18 cellular contexts compared by ENCODE assay signal in genomic region chr6:34021839-34022190, GRCh38.
A peak's percentile ranks its signal among the peaks of the same experiment; 100 is the strongest.
DNase-seq lines count a peak whose midpoint lies in the region; ATAC-seq and TF ChIP-seq lines count a peak whose summit lies in the region.
"Had no signal": no experiment of that assay in that cellular context is flagged by ENCODE, and none has a peak within 500 bp of the region (broad histone marks: within the 10 kb centered on the region; RNA-seq: fewer than 3 reads in every experiment).

No MANE protein-coding gene starts in this region.

- no peaks in the 10 kb centered on the region for H3F3A ChIP-seq in GM23248 (ENCODE audit: insufficient read depth)

- TF ChIP-seq CTCF in glutamatergic neuron (IDR thresholded peaks at IDR 0.05; ENCODE audit: partially characterized antibody, unreplicated experiment): no peak
- no peak for TF ChIP-seq CTCF in stomach (IDR thresholded peaks at IDR 0.05)

- H3K9ac ChIP-seq in GM23248: no peak overlapping the region

- H3K27me3 ChIP-seq in GM23248 (replicated peaks; ENCODE audit: insufficient read depth) (no peaks in the 10 kb centered on the region; the same call in 1 of the 2 replicates), stomach (peaks cover 0 to 24% (median 0%) of the 10 kb centered on the region in 3 donors)
- H3K27me3 ChIP-seq: body of pancreas had no signal

- H3K36me3 ChIP-seq in GM23248 (ENCODE audit: low read depth) (no peaks in the 10 kb centered on the region), stomach (no peaks in the 10 kb centered on the region)

- H3K4me1 ChIP-seq in GM23248 (ENCODE audit: insufficient read depth) (no peaks in the 10 kb centered on the region), stomach (peaks cover 0 to 26% (median 18%) of the 10 kb centered on the region in 4 donors)
- H3K4me1 ChIP-seq: body of pancreas, psoas muscle had no signal

- H3K9me3 ChIP-seq in GM23248 (ENCODE audit: low read depth): no peaks in the 10 kb centered on the region
- H3K9me3 ChIP-seq in stomach: no peaks in the 10 kb centered on the region
- H3K9me3 ChIP-seq: body of pancreas, psoas muscle had no signal

- H3K4me2 ChIP-seq in GM23248 (ENCODE audit: unreplicated experiment): no peak overlapping the region

- peaks cover 19% of the 10 kb centered on the region for H3K27me3 Mint-ChIP-seq in glutamatergic neuron (ENCODE audit: unreplicated experiment)

- peaks cover 8% of the 10 kb centered on the region for H3K9me3 Mint-ChIP-seq in glutamatergic neuron (ENCODE audit: unreplicated experiment)
- H3K9me3 Mint-ChIP-seq: activated CD4-positive, alpha-beta T cell treated with anti-CD3 and anti-CD28 coated beads, Interleukin-2, amount 10 ng/mL, durations not matched to agents 7 days and 5 days; natural killer cell treated with Interleukin-12 subunit alpha and Interleukin-12 subunit beta and Interleukin-15 and Interleukin-18, amount 100 ng/mL, for 72 hours had no signal

- H3K4me3 Mint-ChIP-seq in glutamatergic neuron (ENCODE audit: unreplicated experiment): peak overlapping the region; percentile 30
- H3K4me3 Mint-ChIP-seq: activated CD4-positive, alpha-beta T cell treated with anti-CD3 and anti-CD28 coated beads, Interleukin-2, amount 10 ng/mL, durations not matched to agents 7 days and 5 days; endodermal cell; natural killer cell treated with Interleukin-12 subunit alpha and Interleukin-12 subunit beta and Interleukin-15 and Interleukin-18, amount 100 ng/mL, for 72 hours; stimulated activated naive B cell treated with anti-CD40 and anti-IgM and Interleukin-4, amounts not matched to agents 10 μg/mL and 1 μg/mL and 100 μg/mL, for 72 hours had no signal

- no peak overlapping the region for H3K27ac ChIP-seq in GM23248
- H3K27ac ChIP-seq in stomach: peak overlapping the region in 1 of 5 donors; percentile 57
- H3K27ac ChIP-seq: body of pancreas, psoas muscle had no signal

- in situ Hi-C loops in GM23248 (cut with MboI): loop anchor here (10.0 kb wide), 1 partner anchor 247 kb away; no protein-coding TSS in a partner anchor

- ATAC-seq in GM21381 (IDR thresholded peaks at IDR 0.05; ENCODE audit: unreplicated experiment): no peak
- ATAC-seq: body of pancreas; natural killer cell treated with Interleukin-12 subunit alpha and Interleukin-12 subunit beta and Interleukin-15 and Interleukin-18, amount 100 ng/mL, for 72 hours; psoas muscle; stimulated activated naive B cell treated with anti-CD40 and anti-IgM and Interleukin-4, amounts not matched to agents 10 μg/mL and 1 μg/mL and 100 μg/mL, for 72 hours had no signal

- no peaks in the 10 kb centered on the region for H3K79me2 ChIP-seq in GM23248 (ENCODE audit: insufficient read depth)

- H3K27ac Mint-ChIP-seq in glutamatergic neuron (ENCODE audit: unreplicated experiment): peak overlapping the region; percentile 67
- H3K27ac Mint-ChIP-seq: activated CD4-positive, alpha-beta T cell treated with anti-CD3 and anti-CD28 coated beads, Interleukin-2, amount 10 ng/mL, durations not matched to agents 7 days and 5 days; endodermal cell; natural killer cell treated with Interleukin-12 subunit alpha and Interleukin-12 subunit beta and Interleukin-15 and Interleukin-18, amount 100 ng/mL, for 72 hours; stimulated activated naive B cell treated with anti-CD40 and anti-IgM and Interleukin-4, amounts not matched to agents 10 μg/mL and 1 μg/mL and 100 μg/mL, for 72 hours had no signal

- H3K4me1 Mint-ChIP-seq in glutamatergic neuron (ENCODE audit: low read depth, unreplicated experiment): peaks cover 6% of the 10 kb centered on the region
- H3K4me1 Mint-ChIP-seq: activated CD4-positive, alpha-beta T cell treated with anti-CD3 and anti-CD28 coated beads, Interleukin-2, amount 10 ng/mL, durations not matched to agents 7 days and 5 days; stimulated activated naive B cell treated with anti-CD40 and anti-IgM and Interleukin-4, amounts not matched to agents 10 μg/mL and 1 μg/mL and 100 μg/mL, for 72 hours had no signal

- no peak for TF ChIP-seq EP300 in stomach (IDR thresholded peaks at IDR 0.05)

- H3K4me3 ChIP-seq in GM23248 (no peak overlapping the region), stomach (peak overlapping the region in 2 of 4 donors; percentile 2 to 7)
- H3K4me3 ChIP-seq: body of pancreas, psoas muscle had no signal

- no peak overlapping the region for H2AFZ ChIP-seq in GM23248

- peaks cover 15% of the 10 kb centered on the region for H3K36me3 Mint-ChIP-seq in glutamatergic neuron (ENCODE audit: unreplicated experiment)
- H3K36me3 Mint-ChIP-seq: natural killer cell treated with Interleukin-12 subunit alpha and Interleukin-12 subunit beta and Interleukin-15 and Interleukin-18, amount 100 ng/mL, for 72 hours; stimulated activated naive B cell treated with anti-CD40 and anti-IgM and Interleukin-4, amounts not matched to agents 10 μg/mL and 1 μg/mL and 100 μg/mL, for 72 hours had no signal

- intact Hi-C loops in stomach (cut with DNase I; ENCODE audit: low total_unique reads): loop anchor here (10.0 kb wide), 1 partner anchor 227 kb away; no protein-coding TSS in a partner anchor

- DNase-seq in GM23248: peak; percentile 36
- DNase-seq in NCI-H2227 treated with DMSO at 0.1 percent for 48 hours (lab: John Stamatoyannopoulos, UW): peak; percentile 42
- DNase-seq in glutamatergic neuron: no peak
- DNase-seq in stomach: peak; percentile 54
- DNase-seq in T-helper 9 cell: no peak
- DNase-seq in activated CD4-positive, alpha-beta T cell treated with anti-CD3 and anti-CD28 coated beads, Interleukin-2, amount 50 U/mL, for 48 hours: no peak
- DNase-seq: activated CD4-positive, alpha-beta T cell treated with anti-CD3 and anti-CD28 coated beads, Interleukin-2, amount 10 ng/mL, durations not matched to agents 7 days and 5 days; activated effector memory CD4-positive, alpha-beta T cell treated with Interleukin-2 at 50 U/mL for 16 hours; endodermal cell; GDM1; NCI-H2081; SIG-M5; stimulated activated CD4-positive, alpha-beta T cell treated with anti-CD3 and anti-CD28 coated beads, Interleukin-2, amount 100 ng/mL, for 24 hours; stimulated activated naive B cell treated with anti-CD40 and anti-IgM and Interleukin-4, amounts not matched to agents 10 μg/mL and 1 μg/mL and 100 μg/mL, for 72 hours had no signal

- TF ChIP-seq POLR2A in stomach (IDR thresholded peaks at IDR 0.05): no peak

- 8 to 10% methylated on average over 18 of the region's 18 CpGs for WGBS in GM23248 (ENCODE audit: low coverage in 1 of 2, low lambda C conversion rate in 2 of 2, missing lambda C conversion rate in 2 of 2), 2 experiments
- WGBS in stomach, 5 donors: 25 to 47% (median 27%) methylated on average over 18 of the region's 18 CpGs

- H3K9me2 ChIP-seq in GM23248 (ENCODE audit: insufficient read depth): no peaks in the 10 kb centered on the region

- no peaks in the 10 kb centered on the region for H4K20me1 ChIP-seq in GM23248 (ENCODE audit: insufficient read depth)

Comparison
In these comparisons a context has a peak if more than half of its experiments do, and no peak if none do; other contexts are left out.
1. DNase-seq: peak in GM23248 (single experiment), NCI-H2227 treated with DMSO at 0.1 percent for 48 hours (single experiment) and stomach (single experiment); none in glutamatergic neuron (single experiment), T-helper 9 cell (single experiment) and activated CD4-positive, alpha-beta T cell treated with anti-CD3 and anti-CD28 coated beads, Interleukin-2, amount 50 U/mL, for 48 hours (0 of 2).